ENCODE assay signal across 1 cellular context in the genomic region with DNA sequence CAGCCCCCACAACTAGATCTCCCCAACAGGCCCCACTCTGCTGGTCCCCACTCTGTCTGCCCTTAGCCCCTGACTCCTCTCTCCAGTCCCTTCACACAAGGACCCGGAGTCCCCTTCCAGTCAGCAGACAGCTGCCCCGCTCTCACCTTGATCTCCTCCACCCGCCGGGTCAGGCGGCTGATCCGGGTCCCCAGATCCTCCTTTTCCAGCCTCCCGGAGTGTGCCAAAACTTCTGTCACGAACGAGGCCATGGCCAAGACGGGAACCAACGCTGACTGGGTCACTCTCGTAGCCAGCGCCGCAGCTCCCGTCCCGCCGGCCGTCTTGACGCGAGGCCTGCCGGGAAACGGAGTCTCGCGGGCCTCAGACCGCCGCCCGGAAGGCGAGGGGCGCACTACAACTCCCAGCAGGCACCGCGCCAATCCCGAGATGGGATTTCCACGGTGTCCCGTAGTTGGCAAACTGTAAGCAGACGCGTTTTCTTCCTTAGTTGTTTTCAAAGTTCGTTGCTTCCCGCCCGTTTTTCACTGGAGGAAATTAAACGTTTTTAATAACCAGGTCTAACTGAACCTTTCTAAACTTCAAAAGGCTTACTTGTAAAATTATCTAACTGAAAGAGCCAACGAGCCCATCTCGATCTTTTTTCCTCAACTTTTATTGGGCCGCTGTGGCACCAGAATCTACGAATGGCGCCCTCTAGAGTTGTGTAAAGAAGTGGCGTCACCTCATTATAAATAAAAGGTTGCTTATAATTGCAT.
TF ChIP-seq lines count a peak whose summit lies in the region.

A gene with protein sequence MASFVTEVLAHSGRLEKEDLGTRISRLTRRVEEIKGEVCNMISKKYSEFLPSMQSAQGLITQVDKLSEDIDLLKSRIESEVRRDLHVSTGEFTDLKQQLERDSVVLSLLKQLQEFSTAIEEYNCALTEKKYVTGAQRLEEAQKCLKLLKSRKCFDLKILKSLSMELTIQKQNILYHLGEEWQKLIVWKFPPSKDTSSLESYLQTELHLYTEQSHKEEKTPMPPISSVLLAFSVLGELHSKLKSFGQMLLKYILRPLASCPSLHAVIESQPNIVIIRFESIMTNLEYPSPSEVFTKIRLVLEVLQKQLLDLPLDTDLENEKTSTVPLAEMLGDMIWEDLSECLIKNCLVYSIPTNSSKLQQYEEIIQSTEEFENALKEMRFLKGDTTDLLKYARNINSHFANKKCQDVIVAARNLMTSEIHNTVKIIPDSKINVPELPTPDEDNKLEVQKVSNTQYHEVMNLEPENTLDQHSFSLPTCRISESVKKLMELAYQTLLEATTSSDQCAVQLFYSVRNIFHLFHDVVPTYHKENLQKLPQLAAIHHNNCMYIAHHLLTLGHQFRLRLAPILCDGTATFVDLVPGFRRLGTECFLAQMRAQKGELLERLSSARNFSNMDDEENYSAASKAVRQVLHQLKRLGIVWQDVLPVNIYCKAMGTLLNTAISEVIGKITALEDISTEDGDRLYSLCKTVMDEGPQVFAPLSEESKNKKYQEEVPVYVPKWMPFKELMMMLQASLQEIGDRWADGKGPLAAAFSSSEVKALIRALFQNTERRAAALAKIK (minus strand): TSS at position 277 of the 758 bp plus-strand sequence. CDS start 26 bp downstream, at position 251.

TF ChIP-seq in K562, 482 proteins besides CTCF, POLR2A, EP300 and RAD21 (continued from another document):
- TF ChIP-seq, protein P1, sequence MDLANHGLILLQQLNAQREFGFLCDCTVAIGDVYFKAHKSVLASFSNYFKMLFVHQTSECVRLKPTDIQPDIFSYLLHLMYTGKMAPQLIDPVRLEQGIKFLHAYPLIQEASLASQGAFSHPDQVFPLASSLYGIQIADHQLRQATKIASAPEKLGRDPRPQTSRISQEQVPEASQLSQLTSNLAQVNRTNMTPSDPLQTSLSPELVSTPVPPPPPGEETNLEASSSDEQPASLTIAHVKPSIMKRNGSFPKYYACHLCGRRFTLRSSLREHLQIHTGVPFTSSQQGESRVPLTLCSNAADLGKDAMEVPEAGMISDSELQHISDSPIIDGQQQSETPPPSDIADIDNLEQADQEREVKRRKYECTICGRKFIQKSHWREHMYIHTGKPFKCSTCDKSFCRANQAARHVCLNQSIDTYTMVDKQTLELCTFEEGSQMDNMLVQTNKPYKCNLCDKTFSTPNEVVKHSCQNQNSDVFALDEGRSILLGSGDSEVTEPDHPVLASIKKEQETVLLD (IDR thresholded peaks at IDR 0.05), result peak; percentile 39; the same call in 1 of the 2 replicates
- TF ChIP-seq, protein P2, sequence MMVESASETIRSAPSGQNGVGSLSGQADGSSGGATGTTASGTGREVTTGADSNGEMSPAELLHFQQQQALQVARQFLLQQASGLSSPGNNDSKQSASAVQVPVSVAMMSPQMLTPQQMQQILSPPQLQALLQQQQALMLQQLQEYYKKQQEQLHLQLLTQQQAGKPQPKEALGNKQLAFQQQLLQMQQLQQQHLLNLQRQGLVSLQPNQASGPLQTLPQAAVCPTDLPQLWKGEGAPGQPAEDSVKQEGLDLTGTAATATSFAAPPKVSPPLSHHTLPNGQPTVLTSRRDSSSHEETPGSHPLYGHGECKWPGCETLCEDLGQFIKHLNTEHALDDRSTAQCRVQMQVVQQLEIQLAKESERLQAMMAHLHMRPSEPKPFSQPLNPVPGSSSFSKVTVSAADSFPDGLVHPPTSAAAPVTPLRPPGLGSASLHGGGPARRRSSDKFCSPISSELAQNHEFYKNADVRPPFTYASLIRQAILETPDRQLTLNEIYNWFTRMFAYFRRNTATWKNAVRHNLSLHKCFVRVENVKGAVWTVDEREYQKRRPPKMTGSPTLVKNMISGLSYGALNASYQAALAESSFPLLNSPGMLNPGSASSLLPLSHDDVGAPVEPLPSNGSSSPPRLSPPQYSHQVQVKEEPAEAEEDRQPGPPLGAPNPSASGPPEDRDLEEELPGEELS (CRISPR knock-in tag; IDR thresholded peaks at IDR 0.05; ENCODE audit: borderline replicate concordance), result no peak
- TF ChIP-seq WHSC1 (IDR thresholded peaks at IDR 0.05; ENCODE audit: low read length) (no peak), TCF3 (CRISPR knock-in tag; IDR thresholded peaks at IDR 0.05) (0 out of 2 replicates have a peak, but pooled peaks have one; percentile 6), KDM2B (CRISPR knock-in tag; IDR thresholded peaks at IDR 0.05) (no peak), CCNT2 (IDR thresholded peaks at IDR 0.05; ENCODE audit: borderline replicate concordance, extremely low read depth, insufficient read length, low read depth, low read length) (peak; percentile 29), ARID1B (IDR thresholded peaks at IDR 0.05) (no peak), NFIC (IDR thresholded peaks at IDR 0.05) (peak; percentile 22; the same call in 1 of the 2 replicates), RB1 (IDR thresholded peaks at IDR 0.05; ENCODE audit: low read depth) (peak; percentile 76), NBN (IDR thresholded peaks at IDR 0.05; ENCODE audit: low read depth) (peak; percentile 33; the same call in 1 of the 2 replicates), FOXA3 (CRISPR knock-in tag; conservative IDR thresholded peaks at IDR 0.05 in 1 of 2, IDR thresholded peaks at IDR 0.05 in 1 of 2) (0 out of 4 replicates have a peak, but pooled peaks of 1 of the 2 experiments have one; percentile 26), L3MBTL2 (IDR thresholded peaks at IDR 0.05) (peak; percentile 76)
- TF ChIP-seq, protein P3, sequence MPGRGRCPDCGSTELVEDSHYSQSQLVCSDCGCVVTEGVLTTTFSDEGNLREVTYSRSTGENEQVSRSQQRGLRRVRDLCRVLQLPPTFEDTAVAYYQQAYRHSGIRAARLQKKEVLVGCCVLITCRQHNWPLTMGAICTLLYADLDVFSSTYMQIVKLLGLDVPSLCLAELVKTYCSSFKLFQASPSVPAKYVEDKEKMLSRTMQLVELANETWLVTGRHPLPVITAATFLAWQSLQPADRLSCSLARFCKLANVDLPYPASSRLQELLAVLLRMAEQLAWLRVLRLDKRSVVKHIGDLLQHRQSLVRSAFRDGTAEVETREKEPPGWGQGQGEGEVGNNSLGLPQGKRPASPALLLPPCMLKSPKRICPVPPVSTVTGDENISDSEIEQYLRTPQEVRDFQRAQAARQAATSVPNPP (IDR thresholded peaks at IDR 0.05; ENCODE audit: borderline replicate concordance, insufficient read depth, insufficient read length), result no peak
- TF ChIP-seq, protein P4, sequence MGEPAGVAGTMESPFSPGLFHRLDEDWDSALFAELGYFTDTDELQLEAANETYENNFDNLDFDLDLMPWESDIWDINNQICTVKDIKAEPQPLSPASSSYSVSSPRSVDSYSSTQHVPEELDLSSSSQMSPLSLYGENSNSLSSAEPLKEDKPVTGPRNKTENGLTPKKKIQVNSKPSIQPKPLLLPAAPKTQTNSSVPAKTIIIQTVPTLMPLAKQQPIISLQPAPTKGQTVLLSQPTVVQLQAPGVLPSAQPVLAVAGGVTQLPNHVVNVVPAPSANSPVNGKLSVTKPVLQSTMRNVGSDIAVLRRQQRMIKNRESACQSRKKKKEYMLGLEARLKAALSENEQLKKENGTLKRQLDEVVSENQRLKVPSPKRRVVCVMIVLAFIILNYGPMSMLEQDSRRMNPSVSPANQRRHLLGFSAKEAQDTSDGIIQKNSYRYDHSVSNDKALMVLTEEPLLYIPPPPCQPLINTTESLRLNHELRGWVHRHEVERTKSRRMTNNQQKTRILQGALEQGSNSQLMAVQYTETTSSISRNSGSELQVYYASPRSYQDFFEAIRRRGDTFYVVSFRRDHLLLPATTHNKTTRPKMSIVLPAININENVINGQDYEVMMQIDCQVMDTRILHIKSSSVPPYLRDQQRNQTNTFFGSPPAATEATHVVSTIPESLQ (CRISPR knock-in tag; IDR thresholded peaks at IDR 0.05), result peak; percentile 54; the same call in 1 of the 2 replicates
